In genomic region chr17:7484067-7484963, GRCh38 we compare ENCODE assay signal across 1 cellular context.
TF ChIP-seq lines count a peak whose summit lies in the region.

POLR2A (plus strand) TSS chr17:7484366.

TF ChIP-seq in HepG2, 621 proteins besides CTCF, POLR2A, EP300 and RAD21 (continued from another document and continues in another):
- no peak for TF ChIP-seq SRSF4 (IDR thresholded peaks at IDR 0.05; ENCODE audit: low read depth, low read length, poor library complexity, severe bottlenecking)
- 0 out of 2 replicates have a peak, but pooled peaks have one; percentile 21 for TF ChIP-seq ZNF335 (CRISPR knock-in tag; IDR thresholded peaks at IDR 0.05)
- TF ChIP-seq SOX5 (CRISPR knock-in tag; IDR thresholded peaks at IDR 0.05; ENCODE audit: borderline replicate concordance) = peak; percentile 58; the same call in 1 of the 2 replicates
- 0 out of 2 replicates have a peak, but pooled peaks have one; percentile 74 for TF ChIP-seq ZNF251 (CRISPR knock-in tag; IDR thresholded peaks at IDR 0.05)
- no peak for TF ChIP-seq GLI4 (CRISPR knock-in tag; IDR thresholded peaks at IDR 0.05; ENCODE audit: borderline replicate concordance)
- peak; percentile 89 for TF ChIP-seq CBX1 (IDR thresholded peaks at IDR 0.05; ENCODE audit: low read depth)
- TF ChIP-seq ZNF274 (CRISPR knock-in tag; IDR thresholded peaks at IDR 0.05) = no peak
- TF ChIP-seq FOSL1 (CRISPR knock-in tag; IDR thresholded peaks at IDR 0.05; ENCODE audit: borderline replicate concordance) = no peak
- TF ChIP-seq DZIP1 (CRISPR knock-in tag; IDR thresholded peaks at IDR 0.05) = peak; percentile 53; the same call in 1 of the 2 replicates
- peak; percentile 99 for TF ChIP-seq PRDM10 (CRISPR knock-in tag; IDR thresholded peaks at IDR 0.05; ENCODE audit: low read depth)
- TF ChIP-seq PHF20 (CRISPR knock-in tag; IDR thresholded peaks at IDR 0.05) = peak; percentile 66; the same call in 1 of the 2 replicates
- TF ChIP-seq, protein P1, sequence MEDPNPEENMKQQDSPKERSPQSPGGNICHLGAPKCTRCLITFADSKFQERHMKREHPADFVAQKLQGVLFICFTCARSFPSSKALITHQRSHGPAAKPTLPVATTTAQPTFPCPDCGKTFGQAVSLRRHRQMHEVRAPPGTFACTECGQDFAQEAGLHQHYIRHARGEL (CRISPR knock-in tag; IDR thresholded peaks at IDR 0.05) = no peak
- TF ChIP-seq, protein P2, sequence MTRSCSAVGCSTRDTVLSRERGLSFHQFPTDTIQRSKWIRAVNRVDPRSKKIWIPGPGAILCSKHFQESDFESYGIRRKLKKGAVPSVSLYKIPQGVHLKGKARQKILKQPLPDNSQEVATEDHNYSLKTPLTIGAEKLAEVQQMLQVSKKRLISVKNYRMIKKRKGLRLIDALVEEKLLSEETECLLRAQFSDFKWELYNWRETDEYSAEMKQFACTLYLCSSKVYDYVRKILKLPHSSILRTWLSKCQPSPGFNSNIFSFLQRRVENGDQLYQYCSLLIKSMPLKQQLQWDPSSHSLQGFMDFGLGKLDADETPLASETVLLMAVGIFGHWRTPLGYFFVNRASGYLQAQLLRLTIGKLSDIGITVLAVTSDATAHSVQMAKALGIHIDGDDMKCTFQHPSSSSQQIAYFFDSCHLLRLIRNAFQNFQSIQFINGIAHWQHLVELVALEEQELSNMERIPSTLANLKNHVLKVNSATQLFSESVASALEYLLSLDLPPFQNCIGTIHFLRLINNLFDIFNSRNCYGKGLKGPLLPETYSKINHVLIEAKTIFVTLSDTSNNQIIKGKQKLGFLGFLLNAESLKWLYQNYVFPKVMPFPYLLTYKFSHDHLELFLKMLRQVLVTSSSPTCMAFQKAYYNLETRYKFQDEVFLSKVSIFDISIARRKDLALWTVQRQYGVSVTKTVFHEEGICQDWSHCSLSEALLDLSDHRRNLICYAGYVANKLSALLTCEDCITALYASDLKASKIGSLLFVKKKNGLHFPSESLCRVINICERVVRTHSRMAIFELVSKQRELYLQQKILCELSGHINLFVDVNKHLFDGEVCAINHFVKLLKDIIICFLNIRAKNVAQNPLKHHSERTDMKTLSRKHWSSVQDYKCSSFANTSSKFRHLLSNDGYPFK (CRISPR knock-in tag; IDR thresholded peaks at IDR 0.05; ENCODE audit: borderline replicate concordance) = peak; percentile 36; the same call in 1 of the 2 replicates
- TF ChIP-seq NCOR1 (IDR thresholded peaks at IDR 0.05; ENCODE audit: borderline replicate concordance, low read length) = peak; percentile 60; the same call in 1 of the 2 replicates
- peak; percentile 37; the same call in 1 of the 2 replicates for TF ChIP-seq SPEN (CRISPR knock-in tag; IDR thresholded peaks at IDR 0.05; ENCODE audit: low read depth)
- TF ChIP-seq, protein P3, sequence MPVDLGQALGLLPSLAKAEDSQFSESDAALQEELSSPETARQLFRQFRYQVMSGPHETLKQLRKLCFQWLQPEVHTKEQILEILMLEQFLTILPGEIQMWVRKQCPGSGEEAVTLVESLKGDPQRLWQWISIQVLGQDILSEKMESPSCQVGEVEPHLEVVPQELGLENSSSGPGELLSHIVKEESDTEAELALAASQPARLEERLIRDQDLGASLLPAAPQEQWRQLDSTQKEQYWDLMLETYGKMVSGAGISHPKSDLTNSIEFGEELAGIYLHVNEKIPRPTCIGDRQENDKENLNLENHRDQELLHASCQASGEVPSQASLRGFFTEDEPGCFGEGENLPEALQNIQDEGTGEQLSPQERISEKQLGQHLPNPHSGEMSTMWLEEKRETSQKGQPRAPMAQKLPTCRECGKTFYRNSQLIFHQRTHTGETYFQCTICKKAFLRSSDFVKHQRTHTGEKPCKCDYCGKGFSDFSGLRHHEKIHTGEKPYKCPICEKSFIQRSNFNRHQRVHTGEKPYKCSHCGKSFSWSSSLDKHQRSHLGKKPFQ (CRISPR knock-in tag; IDR thresholded peaks at IDR 0.05; ENCODE audit: insufficient replicate concordance) = no peak
- TF ChIP-seq, protein P4, sequence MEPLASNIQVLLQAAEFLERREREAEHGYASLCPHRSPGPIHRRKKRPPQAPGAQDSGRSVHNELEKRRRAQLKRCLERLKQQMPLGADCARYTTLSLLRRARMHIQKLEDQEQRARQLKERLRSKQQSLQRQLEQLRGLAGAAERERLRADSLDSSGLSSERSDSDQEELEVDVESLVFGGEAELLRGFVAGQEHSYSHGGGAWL (CRISPR knock-in tag; IDR thresholded peaks at IDR 0.05) = peak; percentile 61
- no peak; the same call in 1 of the 2 replicates for TF ChIP-seq KDM5A (IDR thresholded peaks at IDR 0.05; ENCODE audit: borderline replicate concordance, low read length)
- TF ChIP-seq IRF9 (CRISPR knock-in tag; IDR thresholded peaks at IDR 0.05; ENCODE audit: borderline replicate concordance) = peak; percentile 22; the same call in 1 of the 2 replicates
- peak; percentile 92 for TF ChIP-seq ZSCAN9 (CRISPR knock-in tag; IDR thresholded peaks at IDR 0.05; ENCODE audit: borderline replicate concordance)
- TF ChIP-seq, protein P5, sequence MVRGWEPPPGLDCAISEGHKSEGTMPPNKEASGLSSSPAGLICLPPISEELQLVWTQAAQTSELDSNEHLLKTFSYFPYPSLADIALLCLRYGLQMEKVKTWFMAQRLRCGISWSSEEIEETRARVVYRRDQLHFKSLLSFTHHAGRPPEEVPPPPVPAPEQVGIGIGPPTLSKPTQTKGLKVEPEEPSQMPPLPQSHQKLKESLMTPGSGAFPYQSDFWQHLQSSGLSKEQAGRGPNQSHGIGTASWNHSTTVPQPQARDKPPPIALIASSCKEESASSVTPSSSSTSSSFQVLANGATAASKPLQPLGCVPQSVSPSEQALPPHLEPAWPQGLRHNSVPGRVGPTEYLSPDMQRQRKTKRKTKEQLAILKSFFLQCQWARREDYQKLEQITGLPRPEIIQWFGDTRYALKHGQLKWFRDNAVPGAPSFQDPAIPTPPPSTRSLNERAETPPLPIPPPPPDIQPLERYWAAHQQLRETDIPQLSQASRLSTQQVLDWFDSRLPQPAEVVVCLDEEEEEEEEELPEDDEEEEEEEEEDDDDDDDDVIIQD (CRISPR knock-in tag; IDR thresholded peaks at IDR 0.05; ENCODE audit: low read depth) = 0 out of 2 replicates have a peak, but pooled peaks have one; percentile 10
- TF ChIP-seq, protein P6, sequence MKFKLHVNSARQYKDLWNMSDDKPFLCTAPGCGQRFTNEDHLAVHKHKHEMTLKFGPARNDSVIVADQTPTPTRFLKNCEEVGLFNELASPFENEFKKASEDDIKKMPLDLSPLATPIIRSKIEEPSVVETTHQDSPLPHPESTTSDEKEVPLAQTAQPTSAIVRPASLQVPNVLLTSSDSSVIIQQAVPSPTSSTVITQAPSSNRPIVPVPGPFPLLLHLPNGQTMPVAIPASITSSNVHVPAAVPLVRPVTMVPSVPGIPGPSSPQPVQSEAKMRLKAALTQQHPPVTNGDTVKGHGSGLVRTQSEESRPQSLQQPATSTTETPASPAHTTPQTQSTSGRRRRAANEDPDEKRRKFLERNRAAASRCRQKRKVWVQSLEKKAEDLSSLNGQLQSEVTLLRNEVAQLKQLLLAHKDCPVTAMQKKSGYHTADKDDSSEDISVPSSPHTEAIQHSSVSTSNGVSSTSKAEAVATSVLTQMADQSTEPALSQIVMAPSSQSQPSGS (CRISPR knock-in tag; IDR thresholded peaks at IDR 0.05) = peak; percentile 82; the same call in 1 of the 2 replicates
- TF ChIP-seq ZNF879 (CRISPR knock-in tag; IDR thresholded peaks at IDR 0.05) = 0 out of 2 replicates have a peak, but pooled peaks have one; percentile 45
- TF ChIP-seq, protein P7, sequence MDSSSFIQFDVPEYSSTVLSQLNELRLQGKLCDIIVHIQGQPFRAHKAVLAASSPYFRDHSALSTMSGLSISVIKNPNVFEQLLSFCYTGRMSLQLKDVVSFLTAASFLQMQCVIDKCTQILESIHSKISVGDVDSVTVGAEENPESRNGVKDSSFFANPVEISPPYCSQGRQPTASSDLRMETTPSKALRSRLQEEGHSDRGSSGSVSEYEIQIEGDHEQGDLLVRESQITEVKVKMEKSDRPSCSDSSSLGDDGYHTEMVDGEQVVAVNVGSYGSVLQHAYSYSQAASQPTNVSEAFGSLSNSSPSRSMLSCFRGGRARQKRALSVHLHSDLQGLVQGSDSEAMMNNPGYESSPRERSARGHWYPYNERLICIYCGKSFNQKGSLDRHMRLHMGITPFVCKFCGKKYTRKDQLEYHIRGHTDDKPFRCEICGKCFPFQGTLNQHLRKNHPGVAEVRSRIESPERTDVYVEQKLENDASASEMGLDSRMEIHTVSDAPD (CRISPR knock-in tag; IDR thresholded peaks at IDR 0.05) = no peak
- TF ChIP-seq ZNF121 (CRISPR knock-in tag; IDR thresholded peaks at IDR 0.05) = peak; percentile 80; the same call in 1 of the 2 replicates
- TF ChIP-seq PHF8 (CRISPR knock-in tag; IDR thresholded peaks at IDR 0.05) = peak; percentile 34
- TF ChIP-seq HCFC1 (IDR thresholded peaks at IDR 0.05; ENCODE audit: low read depth, low read length) = no peak; the same call in 1 of the 2 replicates
- no peak; the same call in 1 of the 2 replicates for TF ChIP-seq NCOA1 (CRISPR knock-in tag; IDR thresholded peaks at IDR 0.05)
- TF ChIP-seq ZNF644 (CRISPR knock-in tag; IDR thresholded peaks at IDR 0.05; ENCODE audit: low read depth) = no peak
- peak; percentile 90; the same call in 1 of the 2 replicates for TF ChIP-seq SIN3A (IDR thresholded peaks at IDR 0.05; ENCODE audit: borderline replicate concordance, low read depth, low read length)
- TF ChIP-seq ZFP37 (CRISPR knock-in tag; IDR thresholded peaks at IDR 0.05; ENCODE audit: borderline replicate concordance) = peak; percentile 84; the same call in 1 of the 2 replicates
- TF ChIP-seq ZNF550 (CRISPR knock-in tag; IDR thresholded peaks at IDR 0.05; ENCODE audit: borderline replicate concordance) = no peak
- peak; percentile 26; the same call in 1 of the 2 replicates for TF ChIP-seq ZSCAN25 (CRISPR knock-in tag; IDR thresholded peaks at IDR 0.05)
- TF ChIP-seq ZNF3 (CRISPR knock-in tag; IDR thresholded peaks at IDR 0.05) = no peak
- TF ChIP-seq PRPF4 (IDR thresholded peaks at IDR 0.05; ENCODE audit: low read depth, low read length, poor library complexity, severe bottlenecking) = no peak
- peak; percentile 80 for TF ChIP-seq PPARG (CRISPR knock-in tag; conservative IDR thresholded peaks at IDR 0.05)
- TF ChIP-seq IRX3 (CRISPR knock-in tag; IDR thresholded peaks at IDR 0.05; ENCODE audit: borderline replicate concordance, low read depth) = no peak
- TF ChIP-seq DPF2 (CRISPR knock-in tag; IDR thresholded peaks at IDR 0.05; ENCODE audit: borderline replicate concordance, low read depth) = no peak
- peak; percentile 86; the same call in 1 of the 2 replicates for TF ChIP-seq MYNN (CRISPR knock-in tag; IDR thresholded peaks at IDR 0.05; ENCODE audit: low read depth)
- TF ChIP-seq TCF7L2 (IDR thresholded peaks at IDR 0.05; ENCODE audit: low read depth, low read length) = no peak
